ENCODE assay signal across 8 cellular contexts in genomic region chr17:9575381-9576072, GRCh38. TPM values are rescaled to one million over a fixed set of nuclear protein-coding genes. Genes with fewer than 3 reads are reported as not detected.
DNase-seq lines count a peak whose midpoint lies in the region; ATAC-seq and TF ChIP-seq lines count a peak whose summit lies in the region.

Gene STX8, minus strand, starts transcription at chr17:9575820. Its CDS starts 12 bp downstream, at chr17:9575808.

- TF ChIP-seq CTCF in GM20000 (IDR thresholded peaks at IDR 0.05; ENCODE audit: extremely low read depth, missing control alignments) (no peak), RWPE1 (conservative IDR thresholded peaks at IDR 0.05; ENCODE audit: low read depth) (no peak), fibroblast of lung (conservative IDR thresholded peaks at IDR 0.05 in 1 of 2, IDR thresholded peaks at IDR 0.05 in 1 of 2; ENCODE audit: low read depth in 1 of 2, low read length in 2 of 2) (no peak)

- peak within 1 kb of the TSS; percentile 99 for H3K4me3 Mint-ChIP-seq in activated T-helper 1 cell treated with anti-CD3 and anti-CD28 coated beads, Interleukin-12 subunit alpha, Interleukin-12 subunit beta, Interleukin-2, Interleukin-4 antibody, amounts not matched to agents 30 ng/mL and 10 ng/mL and 1 ng/mL, durations not matched to agents 14 hours and 24 hours and 36 hours
- peak within 1 kb of the TSS; percentile 94 to 100 (median 99) for H3K4me3 Mint-ChIP-seq in naive thymus-derived CD8-positive, alpha-beta T cell
- H3K4me3 Mint-ChIP-seq in stimulated activated naive B cell treated with anti-CD40 and anti-IgM and Interleukin-4, amounts not matched to agents 10 μg/mL and 1 μg/mL and 100 μg/mL, for 72 hours, result peak within 1 kb of the TSS; percentile 87 to 94

- H3K9me3 ChIP-seq in HUES48 (ENCODE audit: control insufficient read depth, insufficient read depth, low read length) (no peaks in the 10 kb centered on the region), fibroblast of lung (ENCODE audit: control insufficient read depth, insufficient read depth, low read depth, low read length) (no peaks in the 10 kb centered on the region)

- no peaks in the 10 kb centered on the region for H3K9me3 Mint-ChIP-seq in activated T-helper 1 cell treated with anti-CD3 and anti-CD28 coated beads, Interleukin-12 subunit alpha, Interleukin-12 subunit beta, Interleukin-2, Interleukin-4 antibody, amounts not matched to agents 30 ng/mL and 10 ng/mL and 1 ng/mL, durations not matched to agents 14 hours and 24 hours and 36 hours
- H3K9me3 Mint-ChIP-seq in naive thymus-derived CD8-positive, alpha-beta T cell, result no peaks in the 10 kb centered on the region
- no peaks in the 10 kb centered on the region for H3K9me3 Mint-ChIP-seq in stimulated activated naive B cell treated with anti-CD40 and anti-IgM and Interleukin-4, amounts not matched to agents 10 μg/mL and 1 μg/mL and 100 μg/mL, for 72 hours

- peak within 1 kb of the TSS; percentile 83 for H3K27ac Mint-ChIP-seq in activated T-helper 1 cell treated with anti-CD3 and anti-CD28 coated beads, Interleukin-12 subunit alpha, Interleukin-12 subunit beta, Interleukin-2, Interleukin-4 antibody, amounts not matched to agents 30 ng/mL and 10 ng/mL and 1 ng/mL, durations not matched to agents 14 hours and 24 hours and 36 hours
- peak within 1 kb of the TSS; percentile 87 to 99 (median 92) for H3K27ac Mint-ChIP-seq in naive thymus-derived CD8-positive, alpha-beta T cell
- H3K27ac Mint-ChIP-seq in stimulated activated naive B cell treated with anti-CD40 and anti-IgM and Interleukin-4, amounts not matched to agents 10 μg/mL and 1 μg/mL and 100 μg/mL, for 72 hours, result peak within 1 kb of the TSS; percentile 90

- H4K20me1 ChIP-seq in fibroblast of lung (ENCODE audit: control insufficient read depth, extremely low read depth, insufficient read depth, low read length), result no peaks in the 10 kb centered on the region

- H3K27ac ChIP-seq in HUES48 (ENCODE audit: low read depth, low read length) (peak within 1 kb of the TSS; percentile 47), RWPE1 (peak within 1 kb of the TSS; percentile 80), fibroblast of lung (ENCODE audit: insufficient read depth, low read length) (peak within 1 kb of the TSS; percentile 50)

- no peaks in the 10 kb centered on the region for H3K36me3 ChIP-seq in HUES48 (ENCODE audit: control insufficient read depth, insufficient read depth, low read length)
- no peaks in the 10 kb centered on the region for H3K36me3 ChIP-seq in fibroblast of lung (ENCODE audit: control insufficient read depth, insufficient read depth, low read length)

- H3K4me2 ChIP-seq in fibroblast of lung (ENCODE audit: extremely low read depth, insufficient read depth, low read length), result peak within 1 kb of the TSS; percentile 95

- peak within 1 kb of the TSS; percentile 99 for H2AFZ ChIP-seq in fibroblast of lung (ENCODE audit: low read length)

- no peaks in the 10 kb centered on the region for H3K36me3 Mint-ChIP-seq in activated T-helper 1 cell treated with anti-CD3 and anti-CD28 coated beads, Interleukin-12 subunit alpha, Interleukin-12 subunit beta, Interleukin-2, Interleukin-4 antibody, amounts not matched to agents 30 ng/mL and 10 ng/mL and 1 ng/mL, durations not matched to agents 14 hours and 24 hours and 36 hours (ENCODE audit: low read depth)
- peaks cover 0 to 7% (median 0%) of the 10 kb centered on the region in 3 donors for H3K36me3 Mint-ChIP-seq in naive thymus-derived CD8-positive, alpha-beta T cell
- H3K36me3 Mint-ChIP-seq in stimulated activated naive B cell treated with anti-CD40 and anti-IgM and Interleukin-4, amounts not matched to agents 10 μg/mL and 1 μg/mL and 100 μg/mL, for 72 hours, result peaks cover 2 to 7% of the 10 kb centered on the region in 2 donors

- intact Hi-C loops in activated T-helper 1 cell treated with anti-CD3 and anti-CD28 coated beads, Interleukin-12 subunit alpha, Interleukin-12 subunit beta, Interleukin-2, Interleukin-4 antibody, amounts not matched to agents 30 ng/mL and 10 ng/mL and 1 ng/mL, durations not matched to agents 14 hours and 24 hours and 36 hours (cut with micrococcal nuclease), result loop anchor here (2.0 kb wide), 1 partner anchor 69 kb away; the partner anchor contains the start of gene USP43

- H3K4me1 ChIP-seq in HUES48 (ENCODE audit: control insufficient read depth, insufficient read depth, low read length), result peaks cover 6% of the 10 kb centered on the region; the same call in 1 of the 2 replicates
- peaks cover 3% of the 10 kb centered on the region for H3K4me1 ChIP-seq in fibroblast of lung (ENCODE audit: control insufficient read depth, extremely low read depth, insufficient read depth, low read length)

- DNase-seq in COLO829 (ENCODE audit: low spot score) (peak; percentile 62), GM20000 (ENCODE audit: low spot score) (peak; percentile 80), RWPE1 (ENCODE audit: low spot score) (peak; percentile 78), fibroblast of lung (ENCODE audit: low read depth in 2 of 2) (peak; percentile 88 to 92)
- peak; percentile 74 for DNase-seq in activated T-helper 1 cell treated with anti-CD3 and anti-CD28 coated beads, Interleukin-12 subunit alpha, Interleukin-12 subunit beta, Interleukin-2, Interleukin-4 antibody, amounts not matched to agents 30 ng/mL and 10 ng/mL and 1 ng/mL, durations not matched to agents 14 hours and 24 hours and 36 hours (ENCODE audit: low spot score)
- DNase-seq in naive thymus-derived CD8-positive, alpha-beta T cell, result peak; percentile 46 to 86 (median 68)
- peak; percentile 85 for DNase-seq in stimulated activated naive B cell treated with anti-CD40 and anti-IgM and Interleukin-4, amounts not matched to agents 10 μg/mL and 1 μg/mL and 100 μg/mL, for 72 hours

- H3K4me3 ChIP-seq in HUES48 (ENCODE audit: low read depth, low read length) (peak within 1 kb of the TSS; percentile 88), fibroblast of lung (replicated peaks in 1 of 4; ENCODE audit: control extremely low read depth in 1 of 4, insufficient read depth in 1 of 4, low read depth in 3 of 4, low read length in 4 of 4) (peak within 1 kb of the TSS; percentile 79 to 98 (median 94))

- ATAC-seq in naive thymus-derived CD8-positive, alpha-beta T cell, result peak; percentile 65 to 71
- ATAC-seq in stimulated activated naive B cell treated with anti-CD40 and anti-IgM and Interleukin-4, amounts not matched to agents 10 μg/mL and 1 μg/mL and 100 μg/mL, for 72 hours (replicated peaks), result peak; percentile 80 to 88

- CTCF ChIA-PET in RWPE1 (lab: Yijun Ruan, JAX), result interaction anchor here (0.6 kb wide), 1 partner anchor 301 kb away, joined by 3 read pairs; no protein-coding TSS in a partner anchor

- no peaks in the 10 kb centered on the region for H3K27me3 Mint-ChIP-seq in activated T-helper 1 cell treated with anti-CD3 and anti-CD28 coated beads, Interleukin-12 subunit alpha, Interleukin-12 subunit beta, Interleukin-2, Interleukin-4 antibody, amounts not matched to agents 30 ng/mL and 10 ng/mL and 1 ng/mL, durations not matched to agents 14 hours and 24 hours and 36 hours (ENCODE audit: insufficient read depth)
- no peaks in the 10 kb centered on the region for H3K27me3 Mint-ChIP-seq in naive thymus-derived CD8-positive, alpha-beta T cell
- no peaks in the 10 kb centered on the region for H3K27me3 Mint-ChIP-seq in stimulated activated naive B cell treated with anti-CD40 and anti-IgM and Interleukin-4, amounts not matched to agents 10 μg/mL and 1 μg/mL and 100 μg/mL, for 72 hours

- peaks cover 18% of the 10 kb centered on the region for H3K4me1 Mint-ChIP-seq in activated T-helper 1 cell treated with anti-CD3 and anti-CD28 coated beads, Interleukin-12 subunit alpha, Interleukin-12 subunit beta, Interleukin-2, Interleukin-4 antibody, amounts not matched to agents 30 ng/mL and 10 ng/mL and 1 ng/mL, durations not matched to agents 14 hours and 24 hours and 36 hours (ENCODE audit: low read depth)
- H3K4me1 Mint-ChIP-seq in naive thymus-derived CD8-positive, alpha-beta T cell, result peaks cover 24 to 44% (median 31%) of the 10 kb centered on the region in 4 donors
- H3K4me1 Mint-ChIP-seq in stimulated activated naive B cell treated with anti-CD40 and anti-IgM and Interleukin-4, amounts not matched to agents 10 μg/mL and 1 μg/mL and 100 μg/mL, for 72 hours, result peaks cover 18 to 24% of the 10 kb centered on the region in 2 donors

- POLR2A ChIA-PET in RWPE1 (lab: Yijun Ruan, JAX; ENCODE audit: low non-redundant PET), result no interaction called here
- POLR2A ChIA-PET in naive thymus-derived CD8-positive, alpha-beta T cell (lab: Charles Lee), result interaction anchor here (0.6 to 1.2 kb wide), 2 partner anchors 15 to 718 kb away, joined by 4 read pairs; no protein-coding TSS in a partner anchor

- peaks cover 8% of the 10 kb centered on the region for H3K79me2 ChIP-seq in fibroblast of lung (ENCODE audit: control insufficient read depth, insufficient read depth, low read length)

- H3K9ac ChIP-seq in HUES48 (ENCODE audit: low read depth, low read length), result peak within 1 kb of the TSS; percentile 59
- peak within 1 kb of the TSS; percentile 67 for H3K9ac ChIP-seq in fibroblast of lung (ENCODE audit: insufficient read depth, low read length)

- H3K27me3 ChIP-seq in HUES48 (ENCODE audit: control insufficient read depth, insufficient read depth, low read length), result no peaks in the 10 kb centered on the region
- H3K27me3 ChIP-seq in fibroblast of lung (ENCODE audit: control insufficient read depth, insufficient read depth, low read length), result no peaks in the 10 kb centered on the region

RNA-seq across cellular contexts. Expression of gene STX8, which starts in this region (rescaled TPM):
- total RNA-seq in activated T-helper 1 cell treated with anti-CD3 and anti-CD28 coated beads, Interleukin-12 subunit alpha, Interleukin-12 subunit beta, Interleukin-2, Interleukin-4 antibody, amounts not matched to agents 30 ng/mL and 10 ng/mL and 1 ng/mL, durations not matched to agents 14 hours and 24 hours and 36 hours, result 45.4 and 47.2 TPM in 2 replicates
- 84.7 and 120 TPM in 2 replicates for total RNA-seq in fibroblast of lung
- 114 and 128 TPM in 2 replicates for polyA plus RNA-seq in fibroblast of lung
- 132 and 148 TPM in 2 replicates for polyA plus RNA-seq in fibroblast of lung (2012)
- 6.6 and 45.8 TPM in 2 replicates for polyA minus RNA-seq in fibroblast of lung (ENCODE audit: low replicate concordance)
- total RNA-seq in naive thymus-derived CD8-positive, alpha-beta T cell, result 10 to 100 TPM; 38.2 to 42.0 TPM
- polyA plus RNA-seq in naive thymus-derived CD8-positive, alpha-beta T cell, result 100 to 1,000 TPM; 114 to 167 (median 146) TPM

Comparison
In these comparisons a context has a peak if more than half of its experiments do, and no peak if none do; other contexts are left out.
1. Peak in every context shown above with its lines: DNase-seq, ATAC-seq, H3K4me3 ChIP-seq and H3K27ac ChIP-seq.